18 cellular contexts compared by ENCODE assay signal in the genomic region with DNA sequence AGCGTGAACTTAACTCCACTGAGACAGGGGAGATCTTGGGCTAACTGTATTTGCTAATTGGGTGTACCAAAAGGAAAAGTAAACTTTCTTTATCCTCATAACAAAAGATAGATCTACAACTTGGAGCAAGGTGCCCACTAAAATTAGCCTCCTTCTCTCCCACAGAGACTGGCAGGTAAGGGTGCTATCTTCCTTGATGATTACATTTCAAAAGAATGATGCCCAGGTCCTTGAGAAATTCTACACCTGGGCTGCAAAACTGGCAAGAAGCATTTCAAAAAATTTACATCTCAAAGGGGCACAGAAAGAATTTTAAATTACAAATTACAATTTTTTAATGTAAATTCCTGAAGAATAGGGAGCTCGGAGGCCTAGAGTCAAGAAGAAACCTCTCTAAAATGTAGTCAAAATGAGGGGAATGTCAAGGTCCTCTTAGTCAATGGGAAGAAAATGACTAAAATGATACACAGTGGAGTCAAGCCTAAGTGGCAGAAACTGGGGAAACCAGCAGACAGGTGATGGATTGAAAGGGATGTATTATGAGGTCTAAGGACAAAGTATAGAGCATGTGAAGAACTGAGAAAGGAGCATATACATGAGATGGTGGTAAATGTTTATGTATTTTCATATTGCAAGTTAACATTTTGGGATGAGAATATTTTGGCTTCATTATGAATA.
DNase-seq lines count a peak whose midpoint lies in the region; ATAC-seq and TF ChIP-seq lines count a peak whose summit lies in the region.
"Had no signal": no experiment of that assay in that cellular context is flagged by ENCODE, and none has a peak within 500 bp of the region (broad histone marks: within the 10 kb centered on the region; RNA-seq: fewer than 3 reads in every experiment).

No MANE protein-coding gene starts in this region.

- H3K9me3 Mint-ChIP-seq in endodermal cell = peaks cover 9% of the 10 kb centered on the region
- H3K9me3 Mint-ChIP-seq: HFFc6 had no signal

- H3K4me3 Mint-ChIP-seq in endodermal cell = no peak overlapping the region
- H3K4me3 Mint-ChIP-seq: B cell; CD8-positive, alpha-beta T cell; HFFc6 had no signal

- H3K4me1 ChIP-seq in HUES48 (ENCODE audit: control insufficient read depth, insufficient read depth, low read length) (peaks cover 51% of the 10 kb centered on the region), endodermal cell (ENCODE audit: control insufficient read depth, insufficient read depth, low read length) (no peaks in the 10 kb centered on the region), iPS-20b (ENCODE audit: insufficient read depth, low read length) (peaks cover 35% of the 10 kb centered on the region; the same call in 1 of the 2 replicates)
- H3K4me1 ChIP-seq: BLaER1 treated with 17β-estradiol and CSF1 and Interleukin-3, amounts not matched to agents 10 nM and 100 nM had no signal

- H3K27me3 ChIP-seq in HUES48 (ENCODE audit: control insufficient read depth, insufficient read depth, low read length) = no peaks in the 10 kb centered on the region
- H3K27me3 ChIP-seq in endodermal cell (ENCODE audit: control insufficient read depth, insufficient read depth, low read length, poor library complexity, severe bottlenecking) = no peaks in the 10 kb centered on the region
- no peaks in the 10 kb centered on the region for H3K27me3 ChIP-seq in iPS-20b (ENCODE audit: insufficient read depth, low read length)
- H3K27me3 ChIP-seq: BLaER1 treated with 17β-estradiol and CSF1 and Interleukin-3, amounts not matched to agents 10 nM and 100 nM had no signal

- peak overlapping the region; percentile 20 for H3K27ac Mint-ChIP-seq in endodermal cell
- H3K27ac Mint-ChIP-seq: B cell; CD8-positive, alpha-beta T cell; HFFc6 had no signal

- DNase-seq in endodermal cell = no peak
- no peak for DNase-seq in dedifferentiated amniotic fluid mesenchymal stem cell (ENCODE audit: extremely low spot score)
- no peak for DNase-seq in activated CD4-positive, alpha-beta T cell treated with anti-CD3 and anti-CD28 coated beads, Interleukin-2, amount 50 U/mL, for 48 hours
- DNase-seq: Calu3; CD8-positive, alpha-beta T cell; DMS53; DND-41; EL; HFFc6; IMR-90 had no signal

- H3K9me3 ChIP-seq in HUES48 (ENCODE audit: control insufficient read depth, insufficient read depth, low read length) (peaks cover 3% of the 10 kb centered on the region; the same call in 1 of the 2 replicates), endodermal cell (ENCODE audit: control insufficient read depth, low read length) (no peaks in the 10 kb centered on the region), iPS-20b (ENCODE audit: insufficient read depth, low read depth, low read length) (no peaks in the 10 kb centered on the region; the same call in 1 of the 2 replicates)
- H3K9me3 ChIP-seq: BLaER1 treated with 17β-estradiol and CSF1 and Interleukin-3, amounts not matched to agents 10 nM and 100 nM had no signal

- no peak for TF ChIP-seq CTCF in endodermal cell (conservative IDR thresholded peaks at IDR 0.05)

- 78 to 100% methylated on average over 1 to 2 of the region's 2 CpGs for WGBS in endodermal cell (ENCODE audit: insufficient coverage in 1 of 2, insufficient read length in 1 of 2), 2 experiments

- no peaks in the 10 kb centered on the region for H3K36me3 Mint-ChIP-seq in endodermal cell (ENCODE audit: low read depth)
- H3K36me3 Mint-ChIP-seq: CD8-positive, alpha-beta T cell had no signal

- peak overlapping the region; percentile 28; the same call in 1 of the 2 replicates for H3K4me3 ChIP-seq in HUES48 (ENCODE audit: low read depth, low read length)
- no peak overlapping the region for H3K4me3 ChIP-seq in endodermal cell (ENCODE audit: low read length)
- H3K4me3 ChIP-seq in iPS-20b (ENCODE audit: low read length) = peak overlapping the region; percentile 37; the same call in 1 of the 2 replicates
- H3K4me3 ChIP-seq: BLaER1 treated with 17β-estradiol and CSF1 and Interleukin-3, amounts not matched to agents 10 nM and 100 nM; GM12878; K562 had no signal

- H3K27ac ChIP-seq in HUES48 (ENCODE audit: low read depth, low read length) (peak overlapping the region; percentile 37), endodermal cell (ENCODE audit: low read depth, low read length) (no peak overlapping the region), iPS-20b (ENCODE audit: low read length) (no peak overlapping the region)
- H3K27ac ChIP-seq: BLaER1 treated with 17β-estradiol and CSF1 and Interleukin-3, amounts not matched to agents 10 nM and 100 nM had no signal

- H3K9ac ChIP-seq in HUES48 (ENCODE audit: low read depth, low read length) (no peak overlapping the region), endodermal cell (ENCODE audit: extremely low read depth, low read length, poor library complexity, severe bottlenecking) (no peak overlapping the region), iPS-20b (ENCODE audit: low read depth, low read length) (no peak overlapping the region)
- H3K9ac ChIP-seq: BLaER1 treated with 17β-estradiol and CSF1 and Interleukin-3, amounts not matched to agents 10 nM and 100 nM had no signal

- H3K27me3 Mint-ChIP-seq in endodermal cell (ENCODE audit: insufficient read depth) = no peaks in the 10 kb centered on the region
- H3K27me3 Mint-ChIP-seq: B cell had no signal

- peaks cover 6% of the 10 kb centered on the region for H3K4me1 Mint-ChIP-seq in endodermal cell
- H3K4me1 Mint-ChIP-seq: B cell had no signal

- no peaks in the 10 kb centered on the region for H3K36me3 ChIP-seq in HUES48 (ENCODE audit: control insufficient read depth, insufficient read depth, low read length)
- no peaks in the 10 kb centered on the region for H3K36me3 ChIP-seq in endodermal cell (ENCODE audit: control insufficient read depth, insufficient read depth, low read length)
- H3K36me3 ChIP-seq in iPS-20b (ENCODE audit: insufficient read depth, low read depth, low read length) = no peaks in the 10 kb centered on the region
- H3K36me3 ChIP-seq: BLaER1 treated with 17β-estradiol and CSF1 and Interleukin-3, amounts not matched to agents 10 nM and 100 nM had no signal

- no peak for ATAC-seq in GM21786 (IDR thresholded peaks at IDR 0.05; ENCODE audit: unreplicated experiment)
- ATAC-seq: CD8-positive, alpha-beta T cell; GM12878; HCT116; K562 had no signal
